In genomic region chr11:9760180-9760550, GRCh38 we compare ENCODE assay signal across 8 cellular contexts.
DNase-seq lines count a peak whose midpoint lies in the region; ATAC-seq and TF ChIP-seq lines count a peak whose summit lies in the region.

No MANE protein-coding gene starts in this region.

- BruUV-seq in HCT116 (replicated peaks; lab: Mats Ljungman, UMichigan) = no TSS peak

- TF ChIP-seq POLR2A in HCT116 (IDR thresholded peaks at IDR 0.05; ENCODE audit: borderline replicate concordance, extremely low read depth, insufficient read depth, insufficient read length) = no peak

- intact Hi-C loops in HCT116 (cut with micrococcal nuclease) (no loop called here), left ventricle myocardium inferior (cut with micrococcal nuclease) (loop anchor here (5.0 kb wide), 1 partner anchor 212 kb away; no protein-coding TSS in a partner anchor)

- peak overlapping the region; percentile 90 for H3K4me3 Mint-ChIP-seq in activated naive CD8-positive, alpha-beta T cell

- CTCF ChIA-PET in HCT116 (lab: Charles Lee) = interaction anchor here (1.0 to 3.0 kb wide), 11 partner anchors 12 to 606 kb away, joined by 3 to 18 read pairs (median 8); partner anchors contain the start of gene ADM

- H3K27me3 ChIP-seq in HCT116 (ENCODE audit: insufficient read depth, low read length) (no peaks in the 10 kb centered on the region), left ventricle myocardium inferior (ENCODE audit: low read depth) (no peaks in the 10 kb centered on the region), smooth muscle cell (ENCODE audit: low read depth) (no peaks in the 10 kb centered on the region)

- no peak for TF ChIP-seq RAD21 in HCT116 (IDR thresholded peaks at IDR 0.05; ENCODE audit: low read depth)

- H3K9me3 ChIP-seq in HCT116 (ENCODE audit: control insufficient read depth in 1 of 2, insufficient read depth in 1 of 2, low read depth in 1 of 2, low read length in 2 of 2) (no peaks in the 10 kb centered on the region), left ventricle myocardium inferior (replicated peaks) (no peaks in the 10 kb centered on the region), smooth muscle cell (replicated peaks; ENCODE audit: low read depth) (no peaks in the 10 kb centered on the region)

- H3K9ac ChIP-seq in HCT116 (ENCODE audit: low read length) = peak overlapping the region; percentile 90
- peak overlapping the region; percentile 82 for H3K9ac ChIP-seq in smooth muscle cell (ENCODE audit: low read depth)

- POLR2A ChIA-PET in HCT116 (lab: Charles Lee) = interaction anchor here (1.2 to 2.6 kb wide), 4 partner anchors 10 to 976 kb away, joined by 3 to 37 read pairs (median 10); partner anchors contain the start of gene ADM

- peak overlapping the region; percentile 95 for H3K27ac ChIP-seq in HCT116 (ENCODE audit: low read depth, low read length)
- peak overlapping the region; percentile 96 for H3K27ac ChIP-seq in left ventricle myocardium inferior (replicated peaks)
- peak overlapping the region; percentile 97 for H3K27ac ChIP-seq in smooth muscle cell (ENCODE audit: low read depth)

- 17% methylated on average over 3 of the region's 3 CpGs for WGBS in smooth muscle cell (ENCODE audit: low lambda C conversion rate)

- no peaks in the 10 kb centered on the region for H3K36me3 ChIP-seq in HCT116 (ENCODE audit: control insufficient read depth in 1 of 2, insufficient read depth in 2 of 2, low read length in 2 of 2)
- H3K36me3 ChIP-seq in left ventricle myocardium inferior = no peaks in the 10 kb centered on the region
- no peaks in the 10 kb centered on the region for H3K36me3 ChIP-seq in smooth muscle cell (ENCODE audit: low read depth)

- no peak for TF ChIP-seq CTCF in HCT116 (IDR thresholded peaks at IDR 0.05 in 2 of 3, conservative IDR thresholded peaks at IDR 0.05 in 1 of 3; ENCODE audit: borderline replicate concordance in 1 of 3, insufficient read depth in 1 of 3, low read depth in 2 of 3, low read length in 2 of 3)
- TF ChIP-seq CTCF in left ventricle myocardium inferior (IDR thresholded peaks at IDR 0.05; ENCODE audit: borderline replicate concordance) = no peak
- no peak for TF ChIP-seq CTCF in smooth muscle cell (IDR thresholded peaks at IDR 0.05; ENCODE audit: borderline replicate concordance, insufficient read depth, poor library complexity, severe bottlenecking)

- H2AFZ ChIP-seq in HCT116 (ENCODE audit: low read depth, low read length, poor library complexity, severe bottlenecking) (no peak overlapping the region), smooth muscle cell (ENCODE audit: low read depth) (no peak overlapping the region)

- H3K4me1 ChIP-seq in HCT116 (ENCODE audit: control insufficient read depth in 1 of 2, insufficient read depth in 2 of 2, low read length in 2 of 2) = peaks cover 21 to 36% of the 10 kb centered on the region in 2 experiments
- peaks cover 70% of the 10 kb centered on the region for H3K4me1 ChIP-seq in left ventricle myocardium inferior
- H3K4me1 ChIP-seq in smooth muscle cell (ENCODE audit: low read depth) = peaks cover 9% of the 10 kb centered on the region

- H4K20me1 ChIP-seq in HCT116 (ENCODE audit: insufficient read depth) = no peaks in the 10 kb centered on the region
- no peaks in the 10 kb centered on the region for H4K20me1 ChIP-seq in smooth muscle cell (ENCODE audit: low read depth)

- H3K36me3 Mint-ChIP-seq in activated naive CD8-positive, alpha-beta T cell = peaks cover 7% of the 10 kb centered on the region

- no peaks in the 10 kb centered on the region for H3K27me3 Mint-ChIP-seq in activated naive CD8-positive, alpha-beta T cell

- H3K4me3 ChIP-seq in HCT116 (replicated peaks in 1 of 2; ENCODE audit: low read depth in 1 of 2, low read length in 2 of 2) (peak overlapping the region in 1 of 2 experiments; percentile 74; a peak in 2 of 4 replicates), left ventricle myocardium inferior (peak overlapping the region; percentile 77), smooth muscle cell (no peak overlapping the region)

- H3K27ac Mint-ChIP-seq in activated naive CD8-positive, alpha-beta T cell = peak overlapping the region; percentile 99

- H3K4me2 ChIP-seq in HCT116 (ENCODE audit: low read length) (peak overlapping the region; percentile 98), smooth muscle cell (peak overlapping the region; percentile 59)

- peaks cover 44% of the 10 kb centered on the region for H3K4me1 Mint-ChIP-seq in activated naive CD8-positive, alpha-beta T cell (ENCODE audit: low read depth)

- peaks cover 16% of the 10 kb centered on the region for H3F3A ChIP-seq in smooth muscle cell (ENCODE audit: low read depth)

- RAD21 ChIA-PET in HCT116 (lab: Charles Lee; ENCODE audit: low non-redundant PET in 1 of 2, low total read pairs in 2 of 2, uncharacterized antibody in 2 of 2, unreplicated experiment in 2 of 2) = interaction anchor here (1.0 to 1.4 kb wide), 2 partner anchors 12 to 548 kb away, joined by 3 to 6 read pairs; no protein-coding TSS in a partner anchor

- no peak for ATAC-seq in HCT116
- ATAC-seq in HG03039 (IDR thresholded peaks at IDR 0.05; ENCODE audit: unreplicated experiment) = no peak

- H3K9me3 Mint-ChIP-seq in activated naive CD8-positive, alpha-beta T cell (ENCODE audit: low read depth) = no peaks in the 10 kb centered on the region

- peaks cover 10% of the 10 kb centered on the region; the same call in 1 of the 2 replicates for H3K79me2 ChIP-seq in HCT116 (ENCODE audit: insufficient read depth, low read length)
- H3K79me2 ChIP-seq in smooth muscle cell (ENCODE audit: low read depth) = no peaks in the 10 kb centered on the region

- H3K9me2 ChIP-seq in HCT116 (ENCODE audit: insufficient read depth) = no peaks in the 10 kb centered on the region

- DNase-seq in HCT116 (ENCODE audit: low read depth, low spot score) = no peak
- peak; percentile 95 for DNase-seq in left ventricle myocardium inferior
- DNase-seq in smooth muscle cell (lab: John Stamatoyannopoulos, UW; ENCODE audit: unreplicated experiment) = peak; percentile 54
- DNase-seq in NCI-H82 (lab: John Stamatoyannopoulos, UW) = no peak
- no peak for DNase-seq in KG1 (lab: John Stamatoyannopoulos, UW)
- DNase-seq in SK-N-DZ (ENCODE audit: low spot score) = no peak

TF ChIP-seq in HCT116, 20 proteins besides CTCF, POLR2A, EP300 and RAD21 (continues in another document):
- TF ChIP-seq ZBTB33 (IDR thresholded peaks at IDR 0.05; ENCODE audit: extremely low read depth, insufficient replicate concordance, low read length) (no peak), CBX3 (IDR thresholded peaks at IDR 0.05; ENCODE audit: low read depth) (no peak), SP1 (IDR thresholded peaks at IDR 0.05; ENCODE audit: low read depth) (no peak), FOSL1 (IDR thresholded peaks at IDR 0.05; ENCODE audit: low read depth) (no peak), EZH2phosphoT487 (IDR thresholded peaks at IDR 0.05; ENCODE audit: borderline replicate concordance) (no peak), YY1 (IDR thresholded peaks at IDR 0.05; ENCODE audit: extremely low read depth, insufficient replicate concordance, low read depth, low read length) (no peak), REST (IDR thresholded peaks at IDR 0.05; ENCODE audit: low read depth) (no peak), SRF (IDR thresholded peaks at IDR 0.05; ENCODE audit: low read depth) (no peak), ZFX (IDR thresholded peaks at IDR 0.05) (no peak), ZNF274 (IDR thresholded peaks at IDR 0.05; ENCODE audit: low read depth, low read length) (no peak), CEBPB (IDR thresholded peaks at IDR 0.05; ENCODE audit: low read depth) (no peak), MAX (IDR thresholded peaks at IDR 0.05) (no peak), SIN3A (IDR thresholded peaks at IDR 0.05; ENCODE audit: low read depth) (no peak)

Comparison
In these comparisons a context has a peak if more than half of its experiments do, and no peak if none do; other contexts are left out.
1. DNase-seq: peak in left ventricle myocardium inferior (single experiment) and smooth muscle cell (single experiment); none in HCT116 (single experiment), NCI-H82 (single experiment), KG1 (single experiment) and SK-N-DZ (single experiment).
2. Peak in every context shown above with its lines, with median percentiles within 50 percentile points of each other: H3K27ac ChIP-seq.